1 cellular context compared by ENCODE assay signal in the genomic region with DNA sequence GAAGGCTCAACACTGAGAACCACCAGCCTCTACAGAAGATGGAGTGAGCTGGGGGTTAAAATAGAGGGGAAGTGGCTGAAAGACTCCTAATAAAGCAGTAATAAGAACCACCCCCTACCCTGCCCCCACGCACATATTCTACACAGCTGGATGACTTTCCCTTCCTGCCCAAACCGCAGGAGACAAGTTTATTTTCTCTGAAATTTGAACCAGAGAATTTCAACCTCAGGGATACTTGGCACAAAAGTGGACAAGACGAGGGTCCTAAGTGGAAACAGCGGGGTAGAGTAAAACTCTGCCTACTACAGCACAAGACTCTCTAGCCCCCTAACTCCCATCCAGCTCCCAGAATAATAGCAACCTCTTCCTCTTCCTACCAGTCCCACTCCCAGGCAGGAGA.
A peak's percentile ranks its signal among the peaks of the same experiment; 100 is the strongest.
TF ChIP-seq lines count a peak whose summit lies in the region.

No MANE protein-coding gene starts in this region.

TF ChIP-seq in IMR-90, 13 proteins besides CTCF, POLR2A, EP300 and RAD21 (continued from another document):
- TF ChIP-seq MAZ (IDR thresholded peaks at IDR 0.05; ENCODE audit: borderline replicate concordance, low read depth, low read length) (peak; percentile 23; the same call in 1 of the 2 replicates), BHLHE40 (IDR thresholded peaks at IDR 0.05; ENCODE audit: low read depth, low read length) (no peak), CEBPB (IDR thresholded peaks at IDR 0.05; ENCODE audit: low read depth, low read length) (no peak), SMC3 (IDR thresholded peaks at IDR 0.05; ENCODE audit: low read depth, low read length) (no peak)
